ENCODE assay signal across 14 cellular contexts in the genomic region with DNA sequence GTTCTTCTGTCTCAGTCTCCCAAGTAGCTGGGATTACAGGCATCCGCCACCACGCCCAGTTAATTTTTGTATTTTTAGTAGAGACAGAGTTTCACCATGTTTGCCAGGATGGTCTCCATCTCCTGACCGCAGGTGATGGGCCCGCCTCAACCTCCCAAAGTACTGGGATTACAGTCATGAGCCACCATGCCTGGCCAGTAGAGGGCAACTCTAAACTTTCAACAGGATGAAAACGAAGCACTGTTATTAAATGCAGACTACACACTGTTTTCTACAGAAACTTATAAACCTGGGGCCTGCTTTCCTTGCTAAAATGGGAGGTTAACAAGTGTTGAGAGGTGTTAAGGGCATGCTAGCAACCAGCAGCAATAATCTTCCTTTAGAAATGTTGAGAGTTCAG. TPM values are rescaled to one million over a fixed set of nuclear protein-coding genes. Genes with fewer than 3 reads are reported as not detected.
DNase-seq lines count a peak whose midpoint lies in the region; TF ChIP-seq lines count a peak whose summit lies in the region.
"Had no signal": no experiment of that assay in that cellular context is flagged by ENCODE, and none has a peak within 500 bp of the region (broad histone marks: within the 10 kb centered on the region; RNA-seq: fewer than 3 reads in every experiment).

No MANE protein-coding gene starts in this region.

- no peaks in the 10 kb centered on the region for H3K27me3 Mint-ChIP-seq in chondrocyte (ENCODE audit: low read depth)
- no peaks in the 10 kb centered on the region for H3K27me3 Mint-ChIP-seq in neural crest cell (ENCODE audit: low read depth)

- H3K36me3 Mint-ChIP-seq in chondrocyte (ENCODE audit: low read depth) (peaks cover 41% of the 10 kb centered on the region), neural crest cell (ENCODE audit: low read depth) (peaks cover 20% of the 10 kb centered on the region)

- H3K9me3 Mint-ChIP-seq in chondrocyte (ENCODE audit: low read depth) (no peaks in the 10 kb centered on the region), neural crest cell (no peaks in the 10 kb centered on the region)
- H3K9me3 Mint-ChIP-seq: immature natural killer cell had no signal

- H3K4me3 ChIP-seq in GM12864 (ENCODE audit: low read depth, low read length): no peak overlapping the region
- H3K4me3 ChIP-seq: esophagus muscularis mucosa, thyroid gland had no signal

- H3K27ac Mint-ChIP-seq in chondrocyte (ENCODE audit: unreplicated experiment) (peak overlapping the region; percentile 41), neural crest cell (ENCODE audit: unreplicated experiment) (no peak overlapping the region)

- H3K4me1 Mint-ChIP-seq in chondrocyte (ENCODE audit: low read depth): peaks cover 1% of the 10 kb centered on the region
- H3K4me1 Mint-ChIP-seq in neural crest cell: no peaks in the 10 kb centered on the region

- H3K4me3 Mint-ChIP-seq in chondrocyte (ENCODE audit: unreplicated experiment) (no peak overlapping the region), neural crest cell (no peak overlapping the region)
- H3K4me3 Mint-ChIP-seq: immature natural killer cell had no signal

- DNase-seq in GM12864 (ENCODE audit: low read depth) (no peak), chondrocyte (ENCODE audit: low spot score) (no peak), neural crest cell (ENCODE audit: low read depth, low spot score) (no peak), H4 (ENCODE audit: low spot score) (no peak), SKM-1 treated with dmso at 0.1 percent for 144 hours (lab: John Stamatoyannopoulos, UW; ENCODE audit: unreplicated experiment) (no peak)
- DNase-seq in activated T-cell treated with anti-CD3 and anti-CD28 coated beads, Interleukin-2, amount 50 U/mL, for 48 hours: no peak
- DNase-seq: central memory CD4-positive, alpha-beta T cell; immature natural killer cell; NCI-H1417; NCI-H524 treated with DMSO at 0.1 percent for 48 hours; SHP77 treated with DMSO at 0.1 percent for 48 hours; thyroid gland had no signal

- TF ChIP-seq CTCF in GM12864 (IDR thresholded peaks at IDR 0.05; ENCODE audit: low read depth, low read length, missing control alignments): peak; percentile 36
- peak; percentile 45; the same call in 1 of the 2 replicates for TF ChIP-seq CTCF in LNCAP (IDR thresholded peaks at IDR 0.05)
- peak; percentile 65 for TF ChIP-seq CTCF in chondrocyte (IDR thresholded peaks at IDR 0.05)
- TF ChIP-seq CTCF in neural crest cell (conservative IDR thresholded peaks at IDR 0.05): peak; percentile 51

RNA-seq across cellular contexts. Expression of a gene that starts 7.6 kb away (rescaled TPM):
- 150 to 179 TPM (median 177 TPM) in 3 replicates for total RNA-seq in chondrocyte
- total RNA-seq in neural crest cell: 147 and 156 TPM in 2 replicates
- total RNA-seq in H4 (2014; rRNA removed; shearing (Covaris generic)): 227 and 296 TPM in 2 replicates

RNA-seq across cellular contexts. Expression of a gene that starts 8.3 kb away (rescaled TPM):
- total RNA-seq in chondrocyte (42.2 to 69.9 TPM (median 69.6 TPM) in 3 replicates), neural crest cell (70.0 and 73.2 TPM in 2 replicates)
- 81.5 and 95.9 TPM in 2 replicates for total RNA-seq in H4 (2014; rRNA removed; shearing (Covaris generic))

RNA-seq across cellular contexts. Expression of a gene that starts 9.5 kb away (rescaled TPM):
- 31.5 to 44.9 TPM (median 38.7 TPM) in 3 replicates for total RNA-seq in chondrocyte
- total RNA-seq in neural crest cell: 28.3 and 31.0 TPM in 2 replicates
- 4.4 and 5.4 TPM in 2 replicates for total RNA-seq in H4 (2014; rRNA removed; shearing (Covaris generic))

RNA-seq across cellular contexts. Expression of a gene that starts 30.8 kb away (rescaled TPM):
- 9.7 to 20.9 TPM (median 19.3 TPM) in 3 replicates for total RNA-seq in chondrocyte
- 19.5 and 22.5 TPM in 2 replicates for total RNA-seq in neural crest cell
- 4.9 and 16.6 TPM in 2 replicates for total RNA-seq in H4 (2014; rRNA removed; shearing (Covaris generic))

RNA-seq across cellular contexts. Expression of a gene that starts 43.3 kb away (rescaled TPM):
- 26.9 to 31.4 TPM (median 27.7 TPM) in 3 replicates for total RNA-seq in chondrocyte
- 55.2 and 58.0 TPM in 2 replicates for total RNA-seq in neural crest cell
- total RNA-seq in H4 (2014; rRNA removed; shearing (Covaris generic)): 33.7 and 44.5 TPM in 2 replicates
